In the genomic region with DNA sequence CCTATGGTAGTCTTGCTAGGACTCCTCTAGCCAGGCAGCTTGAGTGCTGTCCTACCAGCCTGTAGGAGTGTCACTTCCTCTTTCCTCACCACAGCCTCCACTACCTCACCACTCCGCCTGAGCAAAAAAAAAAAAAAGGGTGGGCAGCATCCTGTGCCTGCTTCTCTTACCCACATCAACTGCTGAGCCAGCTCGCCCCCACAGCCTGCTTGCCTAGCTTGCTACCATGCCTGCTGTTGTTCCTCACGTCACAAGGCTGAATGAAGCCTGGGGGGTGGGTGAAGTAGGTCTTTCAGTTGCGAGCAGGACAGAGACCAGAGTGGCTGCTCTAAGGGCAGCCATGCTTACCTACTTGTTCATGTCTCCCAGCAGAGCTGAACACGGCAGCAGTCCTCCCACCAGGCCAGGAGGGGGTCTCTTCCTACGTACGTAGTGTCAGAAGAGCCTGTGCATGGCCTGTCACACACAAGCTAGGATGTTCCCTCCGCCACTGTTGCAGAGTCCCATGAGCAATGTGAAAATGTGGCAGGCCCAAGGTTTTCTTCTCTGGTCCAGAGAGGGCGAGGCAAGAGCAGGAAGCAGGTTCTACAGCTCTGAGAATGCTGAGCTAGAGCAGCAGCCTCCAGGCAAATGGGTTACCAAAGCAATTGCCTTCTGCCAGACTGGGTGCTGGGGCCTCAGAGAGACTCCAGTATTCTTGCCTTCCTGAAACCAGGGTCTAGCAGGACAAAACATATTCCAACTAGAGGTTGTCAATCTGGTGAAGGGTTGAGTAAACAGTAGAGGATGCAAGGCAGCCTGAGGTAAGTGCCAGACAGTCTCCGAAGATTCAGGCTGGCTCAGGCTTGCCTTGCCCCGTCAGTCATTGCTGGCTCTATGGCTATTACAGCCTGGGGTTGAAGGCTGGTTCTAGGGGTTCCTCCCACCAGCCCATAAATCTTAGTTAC, we compare ENCODE assay signal across 9 cellular contexts. TPM values are rescaled to one million over a fixed set of nuclear protein-coding genes. Genes with fewer than 3 reads are reported as not detected.
A peak's percentile ranks its signal among the peaks of the same experiment; 100 is the strongest.
DNase-seq lines count a peak whose midpoint lies in the region; ATAC-seq and TF ChIP-seq lines count a peak whose summit lies in the region.
"Had no signal": no experiment of that assay in that cellular context is flagged by ENCODE, and none has a peak within 500 bp of the region (broad histone marks: within the 10 kb centered on the region; RNA-seq: fewer than 3 reads in every experiment).

No MANE protein-coding gene starts in this region.

- H3K4me3 Mint-ChIP-seq in activated naive CD8-positive, alpha-beta T cell treated with anti-CD3 and anti-CD28 coated beads for 36 hours: peak overlapping the region; percentile 76
- H3K4me3 Mint-ChIP-seq in neural progenitor cell: no peak overlapping the region

- peaks cover 88% of the 10 kb centered on the region for H3K4me1 Mint-ChIP-seq in activated naive CD8-positive, alpha-beta T cell treated with anti-CD3 and anti-CD28 coated beads for 36 hours
- no peaks in the 10 kb centered on the region for H3K4me1 Mint-ChIP-seq in neural progenitor cell

- H3K27ac Mint-ChIP-seq in activated naive CD8-positive, alpha-beta T cell treated with anti-CD3 and anti-CD28 coated beads for 36 hours: peak overlapping the region; percentile 99
- no peak overlapping the region for H3K27ac Mint-ChIP-seq in neural progenitor cell

- no peak overlapping the region for H2AFZ ChIP-seq in neural progenitor cell (replicated peaks)

- peak; percentile 83 for ATAC-seq in GM18870 (IDR thresholded peaks at IDR 0.05; ENCODE audit: unreplicated experiment)
- ATAC-seq in HG03060 (IDR thresholded peaks at IDR 0.05; ENCODE audit: low read depth, unreplicated experiment): peak; percentile 94

- H4K20me1 ChIP-seq in neural progenitor cell (ENCODE audit: low read depth): peaks cover 11% of the 10 kb centered on the region

- no peak overlapping the region for H3K4me3 ChIP-seq in neural progenitor cell

- H3K4me2 ChIP-seq in neural progenitor cell: no peak overlapping the region

- TF ChIP-seq CTCF in neural progenitor cell (IDR thresholded peaks at IDR 0.05): no peak

- H3F3A ChIP-seq in neural progenitor cell (ENCODE audit: low read depth): no peaks in the 10 kb centered on the region

- no peaks in the 10 kb centered on the region for H3K4me1 ChIP-seq in neural progenitor cell

- H3K9ac ChIP-seq in neural progenitor cell: no peak overlapping the region

- H3K36me3 ChIP-seq in neural progenitor cell: no peaks in the 10 kb centered on the region

- H3K27me3 ChIP-seq in neural progenitor cell: no peaks in the 10 kb centered on the region

- H3K9me3 Mint-ChIP-seq in activated naive CD8-positive, alpha-beta T cell treated with anti-CD3 and anti-CD28 coated beads for 36 hours: no peaks in the 10 kb centered on the region
- H3K9me3 Mint-ChIP-seq in neural progenitor cell: no peaks in the 10 kb centered on the region

- H3K27ac ChIP-seq in neural progenitor cell: no peak overlapping the region

- H3K79me2 ChIP-seq in neural progenitor cell (ENCODE audit: low read depth): no peaks in the 10 kb centered on the region

- H3K9me3 ChIP-seq in neural progenitor cell (ENCODE audit: low read depth): no peaks in the 10 kb centered on the region

- peaks cover 77% of the 10 kb centered on the region for H3K36me3 Mint-ChIP-seq in activated naive CD8-positive, alpha-beta T cell treated with anti-CD3 and anti-CD28 coated beads for 36 hours
- peaks cover 43% of the 10 kb centered on the region for H3K36me3 Mint-ChIP-seq in neural progenitor cell

- DNase-seq in SKM-1 treated with dmso at 0.1 percent for 144 hours (lab: John Stamatoyannopoulos, UW; ENCODE audit: unreplicated experiment) (peak; percentile 88), lung microvascular endothelial cell (ENCODE audit: low read depth in 2 of 2) (peak; percentile 39 to 67), dedifferentiated amniotic fluid mesenchymal stem cell (ENCODE audit: extremely low spot score) (no peak), neural progenitor cell (ENCODE audit: low spot score) (no peak)
- peak; percentile 87 for DNase-seq in activated naive CD8-positive, alpha-beta T cell treated with anti-CD3 and anti-CD28 coated beads for 36 hours
- DNase-seq in stimulated activated CD8-positive, alpha-beta memory T cell treated with anti-CD3 and anti-CD28 coated beads, Interleukin-7, amount 100 ng/mL, for 4 hours (ENCODE audit: low read depth in 2 of 2): peak; percentile 81 to 84

- H3K27me3 Mint-ChIP-seq in activated naive CD8-positive, alpha-beta T cell treated with anti-CD3 and anti-CD28 coated beads for 36 hours: no peaks in the 10 kb centered on the region
- H3K27me3 Mint-ChIP-seq in neural progenitor cell (ENCODE audit: insufficient read depth, low read depth): peaks cover 5% of the 10 kb centered on the region

RNA-seq across cellular contexts. Expression of a gene that starts 8.0 kb away (rescaled TPM):
- total RNA-seq in activated naive CD8-positive, alpha-beta T cell treated with anti-CD3 and anti-CD28 coated beads for 36 hours: 10 to 100 TPM; 69.7 to 74.9 TPM
- 10.9 and 14.3 TPM in 2 replicates for total RNA-seq in lung microvascular endothelial cell
- total RNA-seq in neural progenitor cell (ENCODE audit: low replicate concordance): 1.1 and 3.1 TPM in 2 replicates

RNA-seq across cellular contexts. Expression of a gene that starts 14.6 kb away (rescaled TPM):
- 100 to 1,000 TPM; 127 to 134 TPM for total RNA-seq in activated naive CD8-positive, alpha-beta T cell treated with anti-CD3 and anti-CD28 coated beads for 36 hours
- 74.6 and 102 TPM in 2 replicates for total RNA-seq in lung microvascular endothelial cell
- 21.9 and 44.9 TPM in 2 replicates for total RNA-seq in neural progenitor cell (ENCODE audit: low replicate concordance)

RNA-seq across cellular contexts. Expression of a gene that starts 24.9 kb away (rescaled TPM):
- 100 to 1,000 TPM; 121 to 123 TPM for total RNA-seq in activated naive CD8-positive, alpha-beta T cell treated with anti-CD3 and anti-CD28 coated beads for 36 hours
- total RNA-seq in lung microvascular endothelial cell (70.0 and 78.8 TPM in 2 replicates), neural progenitor cell (ENCODE audit: low replicate concordance) (45.4 and 49.2 TPM in 2 replicates)

RNA-seq across cellular contexts. Expression of a gene that starts 28.1 kb away (rescaled TPM):
- total RNA-seq in activated naive CD8-positive, alpha-beta T cell treated with anti-CD3 and anti-CD28 coated beads for 36 hours: 1 to 10 TPM in 1 of 2 experiments, under 1 TPM in 1; 0.85 to 1.4 TPM
- not detected in 2 replicates for total RNA-seq in lung microvascular endothelial cell
- total RNA-seq in neural progenitor cell (ENCODE audit: low replicate concordance): not detected in 2 replicates
- total RNA-seq: SK-MEL-5 had no signal

RNA-seq across cellular contexts. Expression of a gene that starts 34.0 kb away (rescaled TPM):
- total RNA-seq in activated naive CD8-positive, alpha-beta T cell treated with anti-CD3 and anti-CD28 coated beads for 36 hours: 10 to 100 TPM; 16.1 to 17.2 TPM
- total RNA-seq in lung microvascular endothelial cell: 18.1 and 21.1 TPM in 2 replicates
- total RNA-seq in neural progenitor cell (ENCODE audit: low replicate concordance): 4.2 and 10.1 TPM in 2 replicates

Comparison
In these comparisons a context has a peak if more than half of its experiments do, and no peak if none do; other contexts are left out.
1. DNase-seq: peak in SKM-1 treated with dmso at 0.1 percent for 144 hours (single experiment), activated naive CD8-positive, alpha-beta T cell treated with anti-CD3 and anti-CD28 coated beads for 36 hours (single experiment), lung microvascular endothelial cell (2 of 2) and stimulated activated CD8-positive, alpha-beta memory T cell treated with anti-CD3 and anti-CD28 coated beads, Interleukin-7, amount 100 ng/mL, for 4 hours (2 of 2); none in dedifferentiated amniotic fluid mesenchymal stem cell (single experiment) and neural progenitor cell (single experiment).